In the genomic region with DNA sequence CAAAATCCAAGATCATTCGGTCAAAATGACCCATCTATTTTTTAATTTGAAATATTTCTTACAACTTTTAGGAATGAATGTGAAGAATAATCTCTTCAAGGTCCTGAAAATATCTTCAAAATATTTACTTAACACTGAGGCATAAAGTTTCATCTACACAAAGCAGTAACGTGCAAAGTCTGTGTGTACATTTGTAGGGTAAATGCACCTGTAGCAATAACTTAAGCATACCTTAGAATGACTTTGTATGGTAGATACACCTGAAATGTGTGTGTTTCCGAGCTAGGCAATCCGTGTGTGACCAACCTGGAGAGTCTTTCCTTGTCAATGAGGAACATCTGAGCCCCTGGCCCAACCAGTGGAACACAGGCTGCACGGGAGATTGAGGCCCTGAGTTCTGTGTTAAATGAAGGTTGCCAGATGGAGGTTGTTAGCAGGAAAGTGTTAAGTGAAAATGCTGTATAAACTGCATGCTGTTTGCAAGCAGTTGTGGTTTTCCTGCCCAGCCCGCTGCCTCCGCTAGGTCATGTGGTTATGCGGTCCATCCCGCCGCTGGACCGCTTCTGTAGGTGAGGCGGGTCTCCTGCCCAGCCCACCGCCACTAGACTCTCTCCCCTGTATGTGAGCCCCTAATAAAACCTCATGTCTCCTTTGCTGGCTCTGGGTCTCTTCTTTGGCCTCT, we compare ENCODE assay signal across 9 cellular contexts. TPM values are rescaled to one million over a fixed set of nuclear protein-coding genes. Genes with fewer than 3 reads are reported as not detected.
DNase-seq lines count a peak whose midpoint lies in the region; TF ChIP-seq lines count a peak whose summit lies in the region.
"Had no signal": no experiment of that assay in that cellular context is flagged by ENCODE, and none has a peak within 500 bp of the region (broad histone marks: within the 10 kb centered on the region; RNA-seq: fewer than 3 reads in every experiment).

No MANE protein-coding gene starts in this region.

- H3K27me3 ChIP-seq in transverse colon: no peaks in the 10 kb centered on the region

- no peak overlapping the region for H3K9ac ChIP-seq in SK-N-MC (ENCODE audit: insufficient read length)

- H3K4me3 ChIP-seq in SK-N-MC (no peak overlapping the region), transverse colon (peak overlapping the region in 1 of 4 donors; percentile 1)

- H3K36me3 ChIP-seq in SK-N-MC (ENCODE audit: insufficient read depth, low read length) (no peaks in the 10 kb centered on the region), transverse colon (no peaks in the 10 kb centered on the region)

- no peak for TF ChIP-seq EP300 in transverse colon (IDR thresholded peaks at IDR 0.05; ENCODE audit: low read depth)

- 15 to 23% methylated on average over 4 to 13 of the region's 13 CpGs for WGBS in transverse colon (ENCODE audit: low coverage in 1 of 2), 2 donors

- peak; percentile 31 for DNase-seq in activated T-cell treated with anti-CD3 and anti-CD28 coated beads, Interleukin-2, amount 50 U/mL, for 1 hour
- DNase-seq in activated T-cell treated with anti-CD3 and anti-CD28 coated beads for 4 hours (no peak), SK-N-MC (ENCODE audit: low read depth, low spot score) (no peak), transverse colon (peak; percentile 49), NCI-H446 treated with DMSO at 0.1 percent for 48 hours (lab: John Stamatoyannopoulos, UW) (no peak), mucosa of gallbladder (ENCODE audit: low spot score) (no peak), islet precursor cell (no peak)
- peak; percentile 25 for DNase-seq in central memory CD4-positive, alpha-beta T cell

- in situ Hi-C loops in transverse colon (cut with MboI; ENCODE audit: low pct_ligation_motif_present in 1 of 4, low pct_unique_long_range_greater_than_20kb in 1 of 4, low sequenced_read_pairs in 3 of 4): loop anchor here in 2 of 4 donors (25.0 kb wide), 3 partner anchors 181 to 981 kb away; a partner anchor contains a TSS

- H3K27ac ChIP-seq in SK-N-MC (peak overlapping the region; percentile 58), transverse colon (peak overlapping the region; percentile 42 to 63 (median 52))

- no peak for TF ChIP-seq POLR2A in transverse colon (IDR thresholded peaks at IDR 0.05)

- intact Hi-C loops in transverse colon (cut with DNase I; ENCODE audit: low total_unique reads): no loop called here

- TF ChIP-seq CTCF in transverse colon (IDR thresholded peaks at IDR 0.05): no peak

- no peaks in the 10 kb centered on the region for H3K9me3 ChIP-seq in SK-N-MC (ENCODE audit: low read depth, low read length)
- no peaks in the 10 kb centered on the region for H3K9me3 ChIP-seq in transverse colon

- peaks cover 2 to 19% (median 12%) of the 10 kb centered on the region in 4 donors for H3K4me1 ChIP-seq in transverse colon

RNA-seq across cellular contexts. Expression of a gene that starts 7.6 kb away (rescaled TPM):
- total RNA-seq in transverse colon (10 to 100 TPM; 21.3 to 41.2 (median 25.5) TPM), mucosa of gallbladder (32.2 TPM)

RNA-seq across cellular contexts. Expression of a gene that starts 49.9 kb away (rescaled TPM):
- total RNA-seq in transverse colon (10 to 100 TPM; 19.4 to 48.8 (median 24.9) TPM), mucosa of gallbladder (112 TPM)
- total RNA-seq: T-helper 1 cell treated with Interleukin-12 subunit alpha and Interleukin-12 subunit beta and Interleukin-4 antibody, amounts not matched to agents 30 ng/mL and 1 ng/mL, for 36 hours had no signal

Comparison
In these comparisons a context has a peak if more than half of its experiments do, and no peak if none do; other contexts are left out.
1. DNase-seq: peak in activated T-cell treated with anti-CD3 and anti-CD28 coated beads, Interleukin-2, amount 50 U/mL, for 1 hour (single experiment), central memory CD4-positive, alpha-beta T cell (single experiment) and transverse colon (single experiment); none in activated T-cell treated with anti-CD3 and anti-CD28 coated beads for 4 hours (single experiment), SK-N-MC (single experiment), NCI-H446 treated with DMSO at 0.1 percent for 48 hours (single experiment), mucosa of gallbladder (single experiment) and islet precursor cell (single experiment).